17 cellular contexts compared by ENCODE assay signal in genomic region chr7:40372031-40372430, GRCh38.
"Had no signal": no experiment of that assay in that cellular context is flagged by ENCODE, and none has a peak within 500 bp of the region (broad histone marks: within the 10 kb centered on the region; RNA-seq: fewer than 3 reads in every experiment).

No MANE protein-coding gene starts in this region.

- H3K4me1 ChIP-seq: gastrocnemius medialis, left ventricle myocardium inferior, tibial nerve, uterus had no signal

- ATAC-seq: activated CD4-positive, alpha-beta T cell treated with anti-CD3 and anti-CD28 coated beads for 36 hours; gastrocnemius medialis; heart left ventricle; WTC11 had no signal

- DNase-seq: activated CD4-positive, alpha-beta T cell treated with anti-CD3 and anti-CD28 coated beads for 36 hours; activated CD4-positive, alpha-beta T cell treated with anti-CD3 and anti-CD28 coated beads, Interleukin-2, amount 50 U/mL, for 48 hours; activated gamma-delta T cell; dermis blood vessel endothelial cell; effector memory CD4-positive, alpha-beta T cell; gastrocnemius medialis; heart left ventricle; left ventricle myocardium inferior; mammary epithelial cell; midbrain; occipital lobe; uterus had no signal

- FAIRE-seq: endothelial cell of umbilical vein had no signal

- H3K9me3 ChIP-seq: gastrocnemius medialis, left ventricle myocardium inferior, tibial nerve, uterus had no signal

- H3K27ac ChIP-seq: cardiac muscle cell, gastrocnemius medialis, heart left ventricle, left ventricle myocardium inferior, skin epidermis, tibial nerve, uterus had no signal

- H3K4me3 ChIP-seq: cardiac muscle cell, gastrocnemius medialis, heart left ventricle, left ventricle myocardium inferior, skin epidermis, tibial nerve, uterus had no signal

- H3K27me3 ChIP-seq: gastrocnemius medialis, heart left ventricle, tibial nerve, uterus had no signal

- H3K36me3 ChIP-seq: cardiac muscle cell, gastrocnemius medialis, heart left ventricle, left ventricle myocardium inferior, tibial nerve, uterus had no signal
